16 cellular contexts compared by ENCODE assay signal in genomic region chr16:66902648-66903543, GRCh38. TPM values are rescaled to one million over a fixed set of nuclear protein-coding genes. Genes with fewer than 3 reads are reported as not detected.
A peak's percentile ranks its signal among the peaks of the same experiment; 100 is the strongest.
DNase-seq lines count a peak whose midpoint lies in the region; ATAC-seq, FAIRE-seq and TF ChIP-seq lines count a peak whose summit lies in the region.
"Had no signal": no experiment of that assay in that cellular context is flagged by ENCODE, and none has a peak within 500 bp of the region (broad histone marks: within the 10 kb centered on the region; RNA-seq: fewer than 3 reads in every experiment).

No MANE protein-coding gene starts in this region.

- no peak overlapping the region for H2BK120ac ChIP-seq in H9 (ENCODE audit: low read depth, low read length, poor library complexity, severe bottlenecking)

- peak overlapping the region; percentile 67 to 93 (median 92) for H3K27ac ChIP-seq in gastroesophageal sphincter
- H3K27ac ChIP-seq in psoas muscle, result peak overlapping the region; percentile 89
- H3K27ac ChIP-seq in H9 (ENCODE audit: insufficient read length, low read depth, low read length), result no peak overlapping the region

- TF ChIP-seq POLR2A in gastroesophageal sphincter (IDR thresholded peaks at IDR 0.05), result no peak

- intact Hi-C loops in psoas muscle (cut with DNase I), result loop anchor here in 1 of 2 donors (2.0 kb wide), 1 partner anchor 16 kb away; the partner anchor contains the start of gene CDH16

- no peak overlapping the region for H3K4me3 Mint-ChIP-seq in H9
- H3K4me3 Mint-ChIP-seq: activated naive CD8-positive, alpha-beta T cell treated with anti-CD3 and anti-CD28 coated beads, Interleukin-2, amount 10 ng/mL, durations not matched to agents 7 days and 5 days had no signal

- no peaks in the 10 kb centered on the region for H3K23me2 ChIP-seq in H9 (ENCODE audit: insufficient read length, low read depth, low read length, poor library complexity, severe bottlenecking)

- no peak overlapping the region for H3K23ac ChIP-seq in H9 (ENCODE audit: insufficient read length, low read depth, low read length)

- H2AK5ac ChIP-seq in H9 (ENCODE audit: insufficient read length, low read length), result no peak overlapping the region

- ATAC-seq in gastroesophageal sphincter (no peak), psoas muscle (peak in 2 of 4 donors; percentile 5 to 20), HG03108 (IDR thresholded peaks at IDR 0.05; ENCODE audit: unreplicated experiment) (no peak)
- ATAC-seq: GM12878 had no signal

- TF ChIP-seq EP300 in gastroesophageal sphincter (IDR thresholded peaks at IDR 0.05), result no peak

- H2BK20ac ChIP-seq in H9 (ENCODE audit: low read depth, low read length, poor library complexity, severe bottlenecking), result no peak overlapping the region

- H3K36me3 ChIP-seq in H7 (replicated peaks; ENCODE audit: control insufficient read depth, insufficient read depth, low read length) (no peaks in the 10 kb centered on the region), gastroesophageal sphincter (no peaks in the 10 kb centered on the region), psoas muscle (ENCODE audit: insufficient read depth in 1 of 2, low read depth in 1 of 2) (no peaks in the 10 kb centered on the region)
- H3K36me3 ChIP-seq: HAP-1 had no signal

- no peak overlapping the region for H2BK5ac ChIP-seq in H9 (ENCODE audit: insufficient read length, low read length)

- H3K9me3 Mint-ChIP-seq in H9, result no peaks in the 10 kb centered on the region
- H3K9me3 Mint-ChIP-seq: activated naive CD8-positive, alpha-beta T cell treated with anti-CD3 and anti-CD28 coated beads, Interleukin-2, amount 10 ng/mL, durations not matched to agents 7 days and 5 days had no signal

- no peaks in the 10 kb centered on the region for H3K79me2 ChIP-seq in H9 (ENCODE audit: insufficient read depth, low read length)

- no peak overlapping the region for H3K9ac ChIP-seq in H9 (ENCODE audit: extremely low read depth, insufficient read length, low read length)

- no peak for FAIRE-seq in HTR-8/SVneo (lab: Jason Lieb, UNC)
- FAIRE-seq: GM12878, islet of Langerhans had no signal

- no peak overlapping the region for H3K18ac ChIP-seq in H9 (ENCODE audit: insufficient read length, low read depth, low read length)

- no peak overlapping the region for H2AFZ ChIP-seq in H9 (ENCODE audit: low read length)

- H3K79me1 ChIP-seq in H9 (ENCODE audit: insufficient read depth, low read depth, low read length, poor library complexity, severe bottlenecking), result no peaks in the 10 kb centered on the region

- H3K4me1 Mint-ChIP-seq in H9, result peaks cover 8 to 18% of the 10 kb centered on the region in 2 experiments; a peak in 3 of 4 replicates

- H3K36me3 Mint-ChIP-seq in H9 (ENCODE audit: insufficient read depth in 1 of 3, low read depth in 3 of 3), result no peaks in the 10 kb centered on the region
- H3K36me3 Mint-ChIP-seq: activated naive CD8-positive, alpha-beta T cell treated with anti-CD3 and anti-CD28 coated beads, Interleukin-2, amount 10 ng/mL, durations not matched to agents 7 days and 5 days had no signal

- no peak overlapping the region for H4K91ac ChIP-seq in H9 (ENCODE audit: insufficient read length, low read depth, low read length)

- TF ChIP-seq CTCF in gastroesophageal sphincter (IDR thresholded peaks at IDR 0.05), result no peak
- TF ChIP-seq CTCF in psoas muscle (IDR thresholded peaks at IDR 0.05), result no peak
- no peak for TF ChIP-seq CTCF in H9 (conservative IDR thresholded peaks at IDR 0.05)

- no peak overlapping the region for H4K5ac ChIP-seq in H9 (ENCODE audit: insufficient read length, low read depth, low read length)

- H3K27ac Mint-ChIP-seq in H9, result no peak overlapping the region
- H3K27ac Mint-ChIP-seq: activated naive CD8-positive, alpha-beta T cell treated with anti-CD3 and anti-CD28 coated beads, Interleukin-2, amount 10 ng/mL, durations not matched to agents 7 days and 5 days had no signal

- H3T11ph ChIP-seq in H9 (ENCODE audit: low read length), result no peak overlapping the region

- H2BK15ac ChIP-seq in H9 (ENCODE audit: low read depth, low read length), result no peak overlapping the region

- DNase-seq in H7 (peak; percentile 51), psoas muscle (peak in 1 of 2 donors; percentile 49), HTR-8/SVneo (ENCODE audit: insufficient read length, low spot score) (no peak), H9 (no peak)
- DNase-seq: activated naive CD8-positive, alpha-beta T cell treated with anti-CD3 and anti-CD28 coated beads, Interleukin-2, amount 10 ng/mL, durations not matched to agents 7 days and 5 days; DMS153; stimulated activated CD4-positive, alpha-beta T cell treated with anti-CD3 and anti-CD28 coated beads, Interleukin-15, amount 100 ng/mL, for 24 hours had no signal

- no peak overlapping the region for H3K14ac ChIP-seq in H9 (ENCODE audit: insufficient read depth, low read length)

- H3K27me3 ChIP-seq in H7 (ENCODE audit: control insufficient read depth, insufficient read depth, low read length) (no peaks in the 10 kb centered on the region; the same call in 1 of the 2 replicates), gastroesophageal sphincter (no peaks in the 10 kb centered on the region), psoas muscle (ENCODE audit: insufficient read depth in 3 of 3, low read length in 2 of 3) (no peaks in the 10 kb centered on the region), H9 (ENCODE audit: insufficient read depth, low read length) (no peaks in the 10 kb centered on the region)

- no peak overlapping the region for H3K4me2 ChIP-seq in H9 (ENCODE audit: insufficient read depth, insufficient read length, low read length)

- H3K27me3 Mint-ChIP-seq in H9 (ENCODE audit: low read depth), result peaks cover 13% of the 10 kb centered on the region

- H3K56ac ChIP-seq in H9 (ENCODE audit: insufficient read length, low read depth, low read length), result no peak overlapping the region

- H2BK12ac ChIP-seq in H9 (ENCODE audit: insufficient read length, low read depth, low read length), result no peak overlapping the region

- H3K4me3 ChIP-seq in H7 (ENCODE audit: insufficient read depth, low read depth, low read length), result no peak overlapping the region
- H3K4me3 ChIP-seq in gastroesophageal sphincter, result no peak overlapping the region
- no peak overlapping the region for H3K4me3 ChIP-seq in psoas muscle
- H3K4me3 ChIP-seq: GM12878, HAP-1 had no signal

- no peaks in the 10 kb centered on the region for H4K20me1 ChIP-seq in H9 (ENCODE audit: control insufficient read depth, insufficient read depth, insufficient read length)

- WGBS in gastroesophageal sphincter (ENCODE audit: low coverage in 1 of 2), 2 donors, result 33% methylated on average over 7 of the region's 14 CpGs; no CpG with 5 or more reads in 1 of the 2 donors
- 23 to 28% (median 26%) methylated on average over 14 of the region's 14 CpGs for WGBS in psoas muscle, 3 donors
- no CpG with 5 or more reads among the region's 14 CpGs for WGBS in H9 (ENCODE audit: extremely low coverage, insufficient read length, low lambda C conversion rate)

- no peak overlapping the region for H4K8ac ChIP-seq in H9 (replicated peaks; ENCODE audit: insufficient read length, low read depth, low read length)

- H3K4me1 ChIP-seq in gastroesophageal sphincter (peaks cover 36 to 85% (median 70%) of the 10 kb centered on the region in 3 donors), psoas muscle (peaks cover 60% of the 10 kb centered on the region), H9 (ENCODE audit: insufficient read depth, low read length) (no peaks in the 10 kb centered on the region)

- no peaks in the 10 kb centered on the region for H3K9me3 ChIP-seq in gastroesophageal sphincter
- H3K9me3 ChIP-seq in psoas muscle, result no peaks in the 10 kb centered on the region
- H3K9me3 ChIP-seq in H9 (ENCODE audit: control insufficient read depth, low read depth, low read length), result no peaks in the 10 kb centered on the region
- H3K9me3 ChIP-seq: HAP-1 had no signal

- H3K4ac ChIP-seq in H9 (ENCODE audit: low read depth, low read length), result no peak overlapping the region

RNA-seq across cellular contexts. Expression of gene CDH16, which starts 15.8 kb away (rescaled TPM):
- not detected in 2 replicates for total RNA-seq in H7 (2014; rRNA removed; shearing (Covaris generic))
- not detected for total RNA-seq in gastroesophageal sphincter
- total RNA-seq in psoas muscle, result 1 to 10 TPM in 1 of 4 donors, under 1 TPM in 1, not detected in 2; 0.53 to 3.3 TPM
- under 1 TPM; 0.65 to 0.78 (median 0.75) TPM for polyA plus RNA-seq in psoas muscle
- total RNA-seq in H9 (2021), result not detected in 2 replicates
- total RNA-seq: activated naive CD8-positive, alpha-beta T cell treated with anti-CD3 and anti-CD28 coated beads, Interleukin-2, amount 10 ng/mL, durations not matched to agents 7 days and 5 days; fibroblast of villous mesenchyme; GM12878; HT-29; NCI-H460 had no signal
- polyA plus RNA-seq: neural cell had no signal

RNA-seq across cellular contexts. Expression of gene RRAD, which starts 22.4 kb away (rescaled TPM):
- 0.10 TPM in 1 of 2 replicates, not detected in the other for total RNA-seq in H7 (2014; rRNA removed; shearing (Covaris generic))
- total RNA-seq in gastroesophageal sphincter, result 100 to 1,000 TPM in 1 of 4 donors, 10 to 100 TPM in 3; 33.4 to 103 (median 50.8) TPM
- 1,000 to 10,000 TPM in 1 of 4 donors, 100 to 1,000 TPM in 3; 164 to 2,869 (median 749) TPM for total RNA-seq in psoas muscle
- polyA plus RNA-seq in psoas muscle, result 100 to 1,000 TPM; 168 to 304 (median 293) TPM
- 0.44 and 0.72 TPM in 2 replicates for total RNA-seq in H9 (2021)

RNA-seq across cellular contexts. Expression of gene PDP2, which starts 22.6 kb away (rescaled TPM):
- total RNA-seq in H7 (2014; rRNA removed; shearing (Covaris generic)), result 10.5 and 23.7 TPM in 2 replicates
- total RNA-seq in gastroesophageal sphincter, result 10 to 100 TPM in 1 of 4 donors, 1 to 10 TPM in 3; 3.7 to 11.7 (median 5.8) TPM
- 1 to 10 TPM; 3.0 to 5.2 (median 4.3) TPM for total RNA-seq in psoas muscle
- 1 to 10 TPM; 1.0 to 2.5 (median 2.0) TPM for polyA plus RNA-seq in psoas muscle
- 22.0 and 23.1 TPM in 2 replicates for total RNA-seq in H9 (2021)

RNA-seq across cellular contexts. Expression of gene CIAO2B, which starts 31.3 kb away (rescaled TPM):
- 91.1 TPM in 2 replicates for total RNA-seq in H7 (2014; rRNA removed; shearing (Covaris generic))
- total RNA-seq in gastroesophageal sphincter (10 to 100 TPM; 54.3 to 88.9 (median 79.5) TPM), psoas muscle (100 to 1,000 TPM; 145 to 346 (median 248) TPM), H9 (2021) (83.0 and 85.7 TPM in 2 replicates)
- 100 to 1,000 TPM; 431 to 818 (median 460) TPM for polyA plus RNA-seq in psoas muscle

RNA-seq across cellular contexts. Expression of gene CES2, which starts 32.4 kb away (rescaled TPM):
- total RNA-seq in H7 (2014; rRNA removed; shearing (Covaris generic)), result 8.3 and 13.0 TPM in 2 replicates
- total RNA-seq in gastroesophageal sphincter (10 to 100 TPM; 25.9 to 32.6 (median 26.3) TPM), psoas muscle (10 to 100 TPM; 22.7 to 92.8 (median 57.6) TPM), H9 (2021) (25.8 and 28.2 TPM in 2 replicates)
- 10 to 100 TPM; 12.8 to 22.4 (median 21.6) TPM for polyA plus RNA-seq in psoas muscle

Comparison
In these comparisons a context has a peak if more than half of its experiments do, and no peak if none do; other contexts are left out.
1. RNA of gene RRAD, which starts 22.4 kb away (total RNA-seq): 164 to 2,869 TPM in psoas muscle and 33.4 to 103 TPM in gastroesophageal sphincter; 0.44 to 0.72 TPM in H9 and 0.10 TPM in H7; every median in the first group is over 10 times any median in the second.